8 cellular contexts compared by ENCODE assay signal in the genomic region with DNA sequence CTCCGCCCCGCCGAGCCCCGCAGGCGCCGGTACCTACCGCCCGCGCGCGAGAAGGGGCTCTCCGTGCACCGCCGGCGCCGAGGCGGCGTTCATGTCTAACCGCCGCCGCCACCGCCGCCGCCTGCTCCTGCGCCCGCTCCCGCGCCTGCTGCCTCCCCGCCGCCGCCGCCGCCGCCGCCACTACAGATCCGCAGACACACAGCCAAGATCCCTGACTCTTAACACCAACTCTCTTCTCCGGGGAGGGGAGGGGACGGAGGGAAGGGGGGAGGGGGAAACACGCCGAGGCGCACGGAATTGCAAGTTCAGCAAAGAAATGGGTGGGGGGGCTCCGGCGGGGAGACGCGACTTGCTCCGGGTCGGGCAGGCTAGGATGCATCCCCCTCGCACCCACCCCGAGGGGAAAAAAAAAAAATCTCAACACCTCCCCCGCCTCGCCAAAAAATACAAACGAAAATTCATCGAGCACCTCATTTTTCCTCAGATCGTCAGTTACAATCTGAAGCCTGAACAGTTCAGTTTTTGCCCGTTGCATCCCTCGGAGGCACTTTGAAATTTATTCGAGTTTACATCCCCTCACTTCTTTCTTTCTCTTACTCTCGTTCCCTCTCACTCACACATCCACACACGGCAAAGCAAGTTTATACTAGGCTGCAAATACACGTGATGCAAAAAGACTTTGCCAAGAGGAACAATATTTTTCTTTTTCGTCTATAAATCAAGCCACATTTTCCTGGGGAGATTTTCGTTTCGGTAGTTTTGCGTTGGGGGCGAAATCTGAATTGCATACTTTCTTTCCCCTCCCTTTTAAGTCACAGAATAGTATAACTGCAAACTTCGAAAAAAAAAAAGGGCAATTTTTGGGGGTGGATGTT. TPM values are rescaled to one million over a fixed set of nuclear protein-coding genes. Genes with fewer than 3 reads are reported as not detected.
A peak's percentile ranks its signal among the peaks of the same experiment; 100 is the strongest.
DNase-seq lines count a peak whose midpoint lies in the region; ATAC-seq and TF ChIP-seq lines count a peak whose summit lies in the region.

A gene (minus strand): TSS at position 192 of the 875 bp plus-strand sequence. CDS start 1,076 bp downstream, outside the sequence.

- H3K27ac ChIP-seq in skin epidermis = peak within 1 kb of the TSS; percentile 83 to 97 (median 90)

- H3K36me3 Mint-ChIP-seq in T-helper 1 cell treated with Interleukin-12 subunit alpha and Interleukin-12 subunit beta and Interleukin-4 antibody, amounts not matched to agents 30 μg/mL and 1 μg/mL, for 36 hours (ENCODE audit: low read depth) = peaks cover 3% of the 10 kb centered on the region

- ATAC-seq in GM21423 (IDR thresholded peaks at IDR 0.05; ENCODE audit: unreplicated experiment) = no peak

- DNase-seq in DMS79 treated with DMSO at 0.1 percent for 48 hours (lab: John Stamatoyannopoulos, UW) (peak; percentile 59), DMS79 (lab: John Stamatoyannopoulos, UW) (no peak), NAMALWA (ENCODE audit: low spot score) (peak; percentile 86), dermis microvascular lymphatic vessel endothelial cell (ENCODE audit: low read depth in 2 of 2) (peak; percentile 34 to 59), kidney epithelial cell (ENCODE audit: low read depth) (no peak)

- H3K4me1 Mint-ChIP-seq in T-helper 1 cell treated with Interleukin-12 subunit alpha and Interleukin-12 subunit beta and Interleukin-4 antibody, amounts not matched to agents 30 μg/mL and 1 μg/mL, for 36 hours (ENCODE audit: low read depth) = peaks cover 12% of the 10 kb centered on the region

- no peaks in the 10 kb centered on the region for H3K36me3 ChIP-seq in kidney epithelial cell (ENCODE audit: control insufficient read depth, insufficient read depth, low read length)

- no peaks in the 10 kb centered on the region for H3K27me3 ChIP-seq in kidney epithelial cell (ENCODE audit: control insufficient read depth, insufficient read depth, low read length)

- H3K27me3 Mint-ChIP-seq in T-helper 1 cell treated with Interleukin-12 subunit alpha and Interleukin-12 subunit beta and Interleukin-4 antibody, amounts not matched to agents 30 μg/mL and 1 μg/mL, for 36 hours (ENCODE audit: low read depth) = peaks cover 35% of the 10 kb centered on the region

- peak within 1 kb of the TSS; percentile 84 for H3K4me3 Mint-ChIP-seq in T-helper 1 cell treated with Interleukin-12 subunit alpha and Interleukin-12 subunit beta and Interleukin-4 antibody, amounts not matched to agents 30 μg/mL and 1 μg/mL, for 36 hours

- peak within 1 kb of the TSS; percentile 80 for H3K4me3 ChIP-seq in kidney epithelial cell (ENCODE audit: low read depth, low read length)
- peak within 1 kb of the TSS; percentile 55 to 75 (median 61) for H3K4me3 ChIP-seq in skin epidermis

- no peak for TF ChIP-seq CTCF in kidney epithelial cell (IDR thresholded peaks at IDR 0.05; ENCODE audit: insufficient read depth, low read length, poor library complexity, severe bottlenecking)

- H3K9me3 Mint-ChIP-seq in T-helper 1 cell treated with Interleukin-12 subunit alpha and Interleukin-12 subunit beta and Interleukin-4 antibody, amounts not matched to agents 30 μg/mL and 1 μg/mL, for 36 hours = no peaks in the 10 kb centered on the region

- H3K27ac Mint-ChIP-seq in T-helper 1 cell treated with Interleukin-12 subunit alpha and Interleukin-12 subunit beta and Interleukin-4 antibody, amounts not matched to agents 30 μg/mL and 1 μg/mL, for 36 hours = peak within 1 kb of the TSS; percentile 75

RNA-seq across cellular contexts. Expression of the gene that starts here (rescaled TPM):
- total RNA-seq in dermis microvascular lymphatic vessel endothelial cell (424 and 459 TPM in 2 replicates), kidney epithelial cell (9.4 and 15.7 TPM in 2 replicates)

Comparison
In these comparisons a context has a peak if more than half of its experiments do, and no peak if none do; other contexts are left out.
1. RNA of the gene that starts here (total RNA-seq): 424 to 459 TPM in dermis microvascular lymphatic vessel endothelial cell; 9.4 to 15.7 TPM in kidney epithelial cell; every median in the first group is over 10 times any median in the second.
2. DNase-seq: peak in DMS79 treated with DMSO at 0.1 percent for 48 hours (single experiment), NAMALWA (single experiment) and dermis microvascular lymphatic vessel endothelial cell (2 of 2); none in DMS79 (single experiment) and kidney epithelial cell (single experiment).